ENCODE assay signal across 27 cellular contexts in genomic region chr6:116365743-116366142, GRCh38.
"Had no signal": no experiment of that assay in that cellular context is flagged by ENCODE, and none has a peak within 500 bp of the region (broad histone marks: within the 10 kb centered on the region; RNA-seq: fewer than 3 reads in every experiment).

No MANE protein-coding gene starts in this region.

- H3K27me3 ChIP-seq: dorsolateral prefrontal cortex, esophagus muscularis mucosa, thyroid gland had no signal

- H3K9me3 Mint-ChIP-seq: naive thymus-derived CD4-positive, alpha-beta T cell; nephron; neural progenitor cell; stimulated activated effector memory CD8-positive, alpha-beta T cell treated with anti-CD3 and anti-CD28 coated beads, Interleukin-12 subunit alpha, Interleukin-12 subunit beta, amount 100 ng/mL, for 72 hours had no signal

- H3K27ac ChIP-seq: esophagus muscularis mucosa, neural progenitor cell, parathyroid adenoma, stomach, thyroid gland had no signal

- ATAC-seq: left lobe of liver; naive thymus-derived CD4-positive, alpha-beta T cell; sciatic nerve; stimulated activated effector memory CD8-positive, alpha-beta T cell treated with anti-CD3 and anti-CD28 coated beads, Interleukin-12 subunit alpha, Interleukin-12 subunit beta, amount 100 ng/mL, for 72 hours had no signal

- H3K4me3 Mint-ChIP-seq: naive thymus-derived CD4-positive, alpha-beta T cell; nephron; neural progenitor cell; stimulated activated effector memory CD8-positive, alpha-beta T cell treated with anti-CD3 and anti-CD28 coated beads, Interleukin-12 subunit alpha, Interleukin-12 subunit beta, amount 100 ng/mL, for 72 hours had no signal

- H3K79me2 ChIP-seq: parathyroid adenoma had no signal

- H3K36me3 Mint-ChIP-seq: naive thymus-derived CD4-positive, alpha-beta T cell; neural progenitor cell; stimulated activated effector memory CD8-positive, alpha-beta T cell treated with anti-CD3 and anti-CD28 coated beads, Interleukin-12 subunit alpha, Interleukin-12 subunit beta, amount 100 ng/mL, for 72 hours had no signal

- H3K4me1 ChIP-seq: neural progenitor cell, thyroid gland had no signal

- H3K9ac ChIP-seq: neural progenitor cell, parathyroid adenoma had no signal

- DNase-seq: cerebellar nuclear complex; cortex of kidney; dorsolateral prefrontal cortex; effector CD4-positive, alpha-beta T cell; foreskin melanocyte; hypothalamus; kidney; mesendoderm; midbrain; naive thymus-derived CD4-positive, alpha-beta T cell; stimulated activated CD4-positive, alpha-beta T cell treated with anti-CD3 and anti-CD28 coated beads, Interleukin-12 subunit alpha, Interleukin-12 subunit beta, amount 100 ng/mL, for 4 hours; stimulated activated CD4-positive, alpha-beta T cell treated with anti-CD3 and anti-CD28 coated beads, Interleukin-1b, Interleukin-23, amount 100 ng/mL, for 48 hours; stimulated activated CD4-positive, alpha-beta T cell treated with anti-CD3 and anti-CD28 coated beads, Interleukin-4, amount 100 ng/mL, for 24 hours; stimulated activated naive CD4-positive, alpha-beta T cell treated with Interleukin-2 at 50 U/mL for 16 hours; stomach; thyroid gland; trophoblast cell had no signal

- H3K9me3 ChIP-seq: esophagus muscularis mucosa, stomach, thyroid gland had no signal

- H3K36me3 ChIP-seq: esophagus muscularis mucosa, neural progenitor cell, stomach, thyroid gland had no signal

- H3K27ac Mint-ChIP-seq: naive thymus-derived CD4-positive, alpha-beta T cell; nephron; neural progenitor cell; progenitor cell of endocrine pancreas; stimulated activated effector memory CD8-positive, alpha-beta T cell treated with anti-CD3 and anti-CD28 coated beads, Interleukin-12 subunit alpha, Interleukin-12 subunit beta, amount 100 ng/mL, for 72 hours had no signal

- H3K4me3 ChIP-seq: dorsolateral prefrontal cortex, esophagus muscularis mucosa, lung, neural progenitor cell, smooth muscle cell, stomach, thyroid gland had no signal

- H2AFZ ChIP-seq: neural progenitor cell, parathyroid adenoma had no signal

- H3K4me2 ChIP-seq: neural progenitor cell, smooth muscle cell had no signal
